Comparison of ENCODE assay signal across 16 cellular contexts in the genomic region with DNA sequence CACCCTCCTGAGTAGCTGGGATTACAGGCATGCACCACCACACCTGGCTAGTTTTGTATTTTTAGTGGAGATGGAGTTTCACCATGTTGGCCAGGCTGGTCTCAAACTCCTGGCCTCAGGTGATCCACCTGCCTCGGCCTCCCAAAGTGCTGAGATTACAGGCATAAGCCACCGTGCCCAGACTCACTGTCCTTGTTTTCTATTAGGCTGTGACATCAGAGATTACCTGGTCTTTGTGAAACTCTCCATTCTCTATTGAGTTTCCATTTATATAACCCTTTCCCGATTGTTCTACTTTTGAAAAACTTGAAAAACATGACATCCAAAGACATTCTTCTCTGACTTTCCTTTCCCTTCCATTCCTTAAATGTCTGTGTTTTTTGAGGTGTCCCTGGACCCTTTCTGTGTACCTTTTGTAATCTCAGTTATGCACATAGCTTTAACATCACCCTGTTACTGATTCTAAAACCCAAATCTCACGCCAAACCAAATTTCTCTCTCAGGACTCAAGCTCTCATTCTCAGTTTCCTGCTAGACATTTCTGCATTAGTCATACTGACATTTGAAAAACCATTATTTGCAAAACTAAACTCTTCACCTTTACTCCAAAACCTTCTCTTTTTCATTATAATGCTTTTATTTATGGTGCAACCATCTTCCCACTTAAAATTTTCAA.
DNase-seq lines count a peak whose midpoint lies in the region; ATAC-seq, FAIRE-seq and TF ChIP-seq lines count a peak whose summit lies in the region.
"Had no signal": no experiment of that assay in that cellular context is flagged by ENCODE, and none has a peak within 500 bp of the region (broad histone marks: within the 10 kb centered on the region; RNA-seq: fewer than 3 reads in every experiment).

No MANE protein-coding gene starts in this region.

- in situ Hi-C loops in HepG2 (cut with HindIII; ENCODE audit: extremely low pct_ligation_motif_present, low pct_unique_long_range_greater_than_20kb): no loop called here

- TF ChIP-seq EP300 in HepG2 (IDR thresholded peaks at IDR 0.05; ENCODE audit: low read depth in 2 of 2, low read length in 2 of 2) (no peak), HepG2 (CRISPR knock-in tag; IDR thresholded peaks at IDR 0.05; ENCODE audit: borderline replicate concordance) (no peak)

- 12% methylated on average over 4 of the region's 4 CpGs for WGBS in HepG2 (ENCODE audit: low lambda C conversion rate)

- TF ChIP-seq POLR2A in HepG2 (IDR thresholded peaks at IDR 0.05; ENCODE audit: insufficient read depth in 1 of 2, low read depth in 2 of 2, low read length in 2 of 2): no peak

- CTCF ChIA-PET in HepG2 (lab: Yijun Ruan, JAX; ENCODE audit: low intra/inter-chr PET ratio, low total read pairs): no interaction called here

- no peak overlapping the region for H3K4me3 ChIP-seq in HepG2 (replicated peaks in 1 of 3; ENCODE audit: insufficient read depth in 1 of 3, low read depth in 2 of 3, low read length in 3 of 3)
- H3K4me3 ChIP-seq: cardiac muscle cell had no signal

- intact Hi-C loops in HepG2 (cut with micrococcal nuclease; ENCODE audit: unreplicated experiment): no loop called here

- no peaks in the 10 kb centered on the region for H3K36me3 ChIP-seq in HepG2 (replicated peaks in 1 of 2; ENCODE audit: control insufficient read depth in 1 of 2, insufficient read depth in 2 of 2, low read length in 2 of 2)

- no peaks in the 10 kb centered on the region for H3K4me1 ChIP-seq in HepG2 (ENCODE audit: insufficient read depth, low read length)

- no peak overlapping the region for H3K27ac ChIP-seq in HepG2 (ENCODE audit: extremely low read length, insufficient read depth, low read length)
- H3K27ac ChIP-seq: cardiac muscle cell had no signal

- TF ChIP-seq RAD21 in HepG2 (CRISPR knock-in tag; IDR thresholded peaks at IDR 0.05): no peak

- H3K79me2 ChIP-seq in HepG2 (ENCODE audit: insufficient read depth, low read length): no peaks in the 10 kb centered on the region

- H3K27me3 ChIP-seq in HepG2 (ENCODE audit: control insufficient read depth in 1 of 2, insufficient read depth in 2 of 2, low read length in 2 of 2): no peaks in the 10 kb centered on the region
- H3K27me3 ChIP-seq: cardiac muscle cell had no signal

- ATAC-seq in GM18508 (IDR thresholded peaks at IDR 0.05; ENCODE audit: insufficient read depth, unreplicated experiment): peak; percentile 52
- peak; percentile 66 for ATAC-seq in HG02840 (IDR thresholded peaks at IDR 0.05; ENCODE audit: low FRiP score, unreplicated experiment)
- peak; percentile 79 for ATAC-seq in HG03442 (IDR thresholded peaks at IDR 0.05; ENCODE audit: unreplicated experiment)
- ATAC-seq in HepG2: no peak
- ATAC-seq: Panc1 had no signal

- peak; percentile 13 for DNase-seq in GM20000 (ENCODE audit: low spot score)
- no peak for DNase-seq in HepG2 (ENCODE audit: low spot score)
- no peak for DNase-seq in cortex of kidney (lab: John Stamatoyannopoulos, UW)
- DNase-seq in NOMO-1 treated with dmso at 0.1 percent for 144 hours (lab: John Stamatoyannopoulos, UW; ENCODE audit: unreplicated experiment): no peak
- no peak for DNase-seq in DMS53 treated with DMSO at 0.1 percent for 48 hours (lab: John Stamatoyannopoulos, UW; ENCODE audit: unreplicated experiment)
- DNase-seq: activated CD4-positive, alpha-beta T cell treated with anti-CD3 and anti-CD28 coated beads, Interleukin-2, amount 50 U/mL, for 1 hour; DND-41; hypothalamus; mammary epithelial cell; MM.1S; NCI-H2171 treated with DMSO at 0.1 percent for 48 hours had no signal

- TF ChIP-seq CTCF in GM20000 (IDR thresholded peaks at IDR 0.05; ENCODE audit: extremely low read depth, missing control alignments) (no peak), HepG2 (CRISPR knock-in tag; IDR thresholded peaks at IDR 0.05) (no peak)

- POLR2A ChIA-PET in HepG2 (lab: Yijun Ruan, JAX): no interaction called here

- no peaks in the 10 kb centered on the region for H4K20me1 ChIP-seq in HepG2 (ENCODE audit: insufficient read depth, low read length)

- H3K9me3 ChIP-seq in HepG2 (ENCODE audit: low read length): no peaks in the 10 kb centered on the region

- H3K9ac ChIP-seq in HepG2 (ENCODE audit: insufficient read depth, low read depth, low read length): no peak overlapping the region

- no TSS peak for BruUV-seq in HepG2 (replicated peaks; lab: Mats Ljungman, UMichigan)

- H3K4me2 ChIP-seq in HepG2 (ENCODE audit: low read depth, low read length): no peak overlapping the region

- no peak overlapping the region for H2AFZ ChIP-seq in HepG2 (ENCODE audit: low read length)

- FAIRE-seq in HepG2 (lab: Jason Lieb, UNC): no peak

TF ChIP-seq in HepG2, 621 proteins besides CTCF, POLR2A, EP300 and RAD21:
- TF ChIP-seq EZH2 (conservative IDR thresholded peaks at IDR 0.05; ENCODE audit: low read depth, low read length): no peak
- no peak for TF ChIP-seq ZEB1 (IDR thresholded peaks at IDR 0.05; ENCODE audit: insufficient replicate concordance, low read depth)
- TF ChIP-seq TBP (CRISPR knock-in tag; IDR thresholded peaks at IDR 0.05): no peak
- TF ChIP-seq ZMYM4 (CRISPR knock-in tag; IDR thresholded peaks at IDR 0.05): no peak
- no peak for TF ChIP-seq ZNF552 (CRISPR knock-in tag; IDR thresholded peaks at IDR 0.05; ENCODE audit: borderline replicate concordance)
- TF ChIP-seq, protein P1, sequence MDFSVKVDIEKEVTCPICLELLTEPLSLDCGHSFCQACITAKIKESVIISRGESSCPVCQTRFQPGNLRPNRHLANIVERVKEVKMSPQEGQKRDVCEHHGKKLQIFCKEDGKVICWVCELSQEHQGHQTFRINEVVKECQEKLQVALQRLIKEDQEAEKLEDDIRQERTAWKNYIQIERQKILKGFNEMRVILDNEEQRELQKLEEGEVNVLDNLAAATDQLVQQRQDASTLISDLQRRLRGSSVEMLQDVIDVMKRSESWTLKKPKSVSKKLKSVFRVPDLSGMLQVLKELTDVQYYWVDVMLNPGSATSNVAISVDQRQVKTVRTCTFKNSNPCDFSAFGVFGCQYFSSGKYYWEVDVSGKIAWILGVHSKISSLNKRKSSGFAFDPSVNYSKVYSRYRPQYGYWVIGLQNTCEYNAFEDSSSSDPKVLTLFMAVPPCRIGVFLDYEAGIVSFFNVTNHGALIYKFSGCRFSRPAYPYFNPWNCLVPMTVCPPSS (IDR thresholded peaks at IDR 0.05): no peak
- no peak for TF ChIP-seq ATF7 (IDR thresholded peaks at IDR 0.05)
- no peak for TF ChIP-seq ATF7 (CRISPR knock-in tag; IDR thresholded peaks at IDR 0.05)
- TF ChIP-seq ZNF20 (CRISPR knock-in tag; IDR thresholded peaks at IDR 0.05): no peak
- TF ChIP-seq MYC (CRISPR knock-in tag; IDR thresholded peaks at IDR 0.05; ENCODE audit: borderline replicate concordance): no peak
- TF ChIP-seq, protein P2, sequence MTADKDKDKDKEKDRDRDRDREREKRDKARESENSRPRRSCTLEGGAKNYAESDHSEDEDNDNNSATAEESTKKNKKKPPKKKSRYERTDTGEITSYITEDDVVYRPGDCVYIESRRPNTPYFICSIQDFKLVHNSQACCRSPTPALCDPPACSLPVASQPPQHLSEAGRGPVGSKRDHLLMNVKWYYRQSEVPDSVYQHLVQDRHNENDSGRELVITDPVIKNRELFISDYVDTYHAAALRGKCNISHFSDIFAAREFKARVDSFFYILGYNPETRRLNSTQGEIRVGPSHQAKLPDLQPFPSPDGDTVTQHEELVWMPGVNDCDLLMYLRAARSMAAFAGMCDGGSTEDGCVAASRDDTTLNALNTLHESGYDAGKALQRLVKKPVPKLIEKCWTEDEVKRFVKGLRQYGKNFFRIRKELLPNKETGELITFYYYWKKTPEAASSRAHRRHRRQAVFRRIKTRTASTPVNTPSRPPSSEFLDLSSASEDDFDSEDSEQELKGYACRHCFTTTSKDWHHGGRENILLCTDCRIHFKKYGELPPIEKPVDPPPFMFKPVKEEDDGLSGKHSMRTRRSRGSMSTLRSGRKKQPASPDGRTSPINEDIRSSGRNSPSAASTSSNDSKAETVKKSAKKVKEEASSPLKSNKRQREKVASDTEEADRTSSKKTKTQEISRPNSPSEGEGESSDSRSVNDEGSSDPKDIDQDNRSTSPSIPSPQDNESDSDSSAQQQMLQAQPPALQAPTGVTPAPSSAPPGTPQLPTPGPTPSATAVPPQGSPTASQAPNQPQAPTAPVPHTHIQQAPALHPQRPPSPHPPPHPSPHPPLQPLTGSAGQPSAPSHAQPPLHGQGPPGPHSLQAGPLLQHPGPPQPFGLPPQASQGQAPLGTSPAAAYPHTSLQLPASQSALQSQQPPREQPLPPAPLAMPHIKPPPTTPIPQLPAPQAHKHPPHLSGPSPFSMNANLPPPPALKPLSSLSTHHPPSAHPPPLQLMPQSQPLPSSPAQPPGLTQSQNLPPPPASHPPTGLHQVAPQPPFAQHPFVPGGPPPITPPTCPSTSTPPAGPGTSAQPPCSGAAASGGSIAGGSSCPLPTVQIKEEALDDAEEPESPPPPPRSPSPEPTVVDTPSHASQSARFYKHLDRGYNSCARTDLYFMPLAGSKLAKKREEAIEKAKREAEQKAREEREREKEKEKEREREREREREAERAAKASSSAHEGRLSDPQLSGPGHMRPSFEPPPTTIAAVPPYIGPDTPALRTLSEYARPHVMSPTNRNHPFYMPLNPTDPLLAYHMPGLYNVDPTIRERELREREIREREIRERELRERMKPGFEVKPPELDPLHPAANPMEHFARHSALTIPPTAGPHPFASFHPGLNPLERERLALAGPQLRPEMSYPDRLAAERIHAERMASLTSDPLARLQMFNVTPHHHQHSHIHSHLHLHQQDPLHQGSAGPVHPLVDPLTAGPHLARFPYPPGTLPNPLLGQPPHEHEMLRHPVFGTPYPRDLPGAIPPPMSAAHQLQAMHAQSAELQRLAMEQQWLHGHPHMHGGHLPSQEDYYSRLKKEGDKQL (CRISPR knock-in tag; IDR thresholded peaks at IDR 0.05; ENCODE audit: low read depth): no peak
- no peak for TF ChIP-seq ZNF34 (CRISPR knock-in tag; IDR thresholded peaks at IDR 0.05; ENCODE audit: borderline replicate concordance)
- no peak for TF ChIP-seq CENPT (CRISPR knock-in tag; IDR thresholded peaks at IDR 0.05; ENCODE audit: low read depth)
- no peak for TF ChIP-seq ZNF260 (CRISPR knock-in tag; IDR thresholded peaks at IDR 0.05; ENCODE audit: borderline replicate concordance, low read depth)
